In the genomic region with DNA sequence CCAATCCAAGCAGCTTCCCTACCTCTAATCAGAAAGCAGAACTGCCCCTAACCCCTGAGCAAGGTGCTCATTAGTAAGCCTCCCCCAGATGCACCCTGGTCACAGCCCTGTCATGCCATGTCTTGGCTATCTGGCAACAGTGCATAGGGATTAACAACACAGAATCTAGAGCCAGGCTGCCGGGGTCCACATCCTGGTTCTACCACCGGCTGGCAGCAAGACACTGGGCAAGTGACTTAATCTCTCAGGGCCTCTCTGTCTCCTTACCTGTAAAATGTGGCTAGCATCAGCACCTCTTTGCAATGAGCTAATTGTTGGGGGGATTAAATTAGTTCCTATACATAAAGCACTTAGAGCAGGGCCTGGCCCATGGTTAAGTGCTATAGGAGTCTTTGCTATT, we compare ENCODE assay signal across 21 cellular contexts.
DNase-seq lines count a peak whose midpoint lies in the region; ATAC-seq and TF ChIP-seq lines count a peak whose summit lies in the region.
"Had no signal": no experiment of that assay in that cellular context is flagged by ENCODE, and none has a peak within 500 bp of the region (broad histone marks: within the 10 kb centered on the region; RNA-seq: fewer than 3 reads in every experiment).

No MANE protein-coding gene starts in this region.

- no peaks in the 10 kb centered on the region for H3K36me3 ChIP-seq in CD4-positive, CD25-positive, alpha-beta regulatory T cell (ENCODE audit: control insufficient read depth, insufficient read depth, low read length)
- no peaks in the 10 kb centered on the region for H3K36me3 ChIP-seq in WERI-Rb-1

- no peak for ATAC-seq in activated CD4-positive, alpha-beta T cell treated with anti-CD3 and anti-CD28 coated beads for 36 hours
- ATAC-seq in CD4-positive, CD25-positive, alpha-beta regulatory T cell (ENCODE audit: low read depth in 2 of 2): no peak
- ATAC-seq: A549, Right ventricle myocardium inferior had no signal

- no peak for DNase-seq in activated CD4-positive, alpha-beta T cell treated with anti-CD3 and anti-CD28 coated beads for 36 hours
- DNase-seq in activated CD4-positive, alpha-beta T cell treated with anti-CD3 and anti-CD28 coated beads, Interleukin-2, amount 50 U/mL, for 48 hours: no peak
- no peak for DNase-seq in CD4-positive, CD25-positive, alpha-beta regulatory T cell
- DNase-seq in WERI-Rb-1 (peak; percentile 51), endothelial cell (ENCODE audit: low spot score) (no peak), mucosa of gallbladder (ENCODE audit: low spot score) (no peak), mesothelial cell of epicardium (ENCODE audit: low spot score in 2 of 2, unreplicated experiment in 2 of 2) (no peak)
- DNase-seq in stimulated activated CD4-positive, alpha-beta T cell treated with anti-CD3 and anti-CD28 coated beads, Interleukin-2, amount 100 ng/mL, for 24 hours: no peak
- DNase-seq: DMS79; foreskin melanocyte; hypothalamus; Karpas-422; NCI-H1092; NCI-H2081 treated with DMSO at 0.1 percent for 48 hours; NCI-H510A; posterior cingulate gyrus; stimulated activated CD4-positive, alpha-beta T cell treated with anti-CD3 and anti-CD28 coated beads, Interleukin-1b, Interleukin-23, amount 100 ng/mL, for 48 hours had no signal

- peak overlapping the region; percentile 82 for H3K27ac Mint-ChIP-seq in activated CD4-positive, alpha-beta T cell treated with anti-CD3 and anti-CD28 coated beads for 36 hours
- peak overlapping the region; percentile 91 to 97 (median 96) for H3K27ac Mint-ChIP-seq in CD4-positive, CD25-positive, alpha-beta regulatory T cell
- H3K27ac Mint-ChIP-seq in endothelial cell (ENCODE audit: unreplicated experiment) (peak overlapping the region; percentile 70), mesothelial cell of epicardium (no peak overlapping the region)
- H3K27ac Mint-ChIP-seq: nephron had no signal

- CTCF ChIA-PET in activated CD4-positive, alpha-beta T cell treated with anti-CD3 and anti-CD28 coated beads for 36 hours (lab: Charles Lee): interaction anchor here (4.1 to 4.8 kb wide), 2 partner anchors 12 kb away, joined by 29 to 43 read pairs; no protein-coding TSS in a partner anchor

- H3K27ac ChIP-seq in CD4-positive, CD25-positive, alpha-beta regulatory T cell (ENCODE audit: insufficient read depth, low read length, poor library complexity, severe bottlenecking): peak overlapping the region; percentile 47
- no peak overlapping the region for H3K27ac ChIP-seq in WERI-Rb-1
- H3K27ac ChIP-seq: A549, VCaP had no signal

- no peak overlapping the region for H3K4me3 Mint-ChIP-seq in activated CD4-positive, alpha-beta T cell treated with anti-CD3 and anti-CD28 coated beads for 36 hours
- H3K4me3 Mint-ChIP-seq in CD4-positive, CD25-positive, alpha-beta regulatory T cell: peak overlapping the region in 3 of 4 donors; percentile 12 to 83 (median 69)
- no peak overlapping the region for H3K4me3 Mint-ChIP-seq in endothelial cell (ENCODE audit: unreplicated experiment)
- H3K4me3 Mint-ChIP-seq in mesothelial cell of epicardium: no peak overlapping the region
- H3K4me3 Mint-ChIP-seq: nephron had no signal

- H3K9me3 ChIP-seq in CD4-positive, CD25-positive, alpha-beta regulatory T cell (ENCODE audit: control insufficient read depth in 2 of 2, low read length in 2 of 2): no peaks in the 10 kb centered on the region
- H3K9me3 ChIP-seq in WERI-Rb-1 (ENCODE audit: severe bottlenecking): no peaks in the 10 kb centered on the region
- H3K9me3 ChIP-seq: A549 had no signal

- POLR2A ChIA-PET in activated CD4-positive, alpha-beta T cell treated with anti-CD3 and anti-CD28 coated beads for 36 hours (lab: Charles Lee): no interaction called here

- H3K9me3 Mint-ChIP-seq in activated CD4-positive, alpha-beta T cell treated with anti-CD3 and anti-CD28 coated beads for 36 hours (ENCODE audit: low read depth): no peaks in the 10 kb centered on the region
- no peaks in the 10 kb centered on the region for H3K9me3 Mint-ChIP-seq in CD4-positive, CD25-positive, alpha-beta regulatory T cell
- H3K9me3 Mint-ChIP-seq in endothelial cell (ENCODE audit: unreplicated experiment): no peaks in the 10 kb centered on the region
- H3K9me3 Mint-ChIP-seq in mesothelial cell of epicardium: no peaks in the 10 kb centered on the region
- H3K9me3 Mint-ChIP-seq: nephron had no signal

- no peaks in the 10 kb centered on the region for H3K36me3 Mint-ChIP-seq in activated CD4-positive, alpha-beta T cell treated with anti-CD3 and anti-CD28 coated beads for 36 hours (ENCODE audit: low read depth)
- H3K36me3 Mint-ChIP-seq in CD4-positive, CD25-positive, alpha-beta regulatory T cell: no peaks in the 10 kb centered on the region
- peaks cover 27% of the 10 kb centered on the region for H3K36me3 Mint-ChIP-seq in endothelial cell (ENCODE audit: low read depth, unreplicated experiment)
- no peaks in the 10 kb centered on the region for H3K36me3 Mint-ChIP-seq in mesothelial cell of epicardium

- peak; percentile 21; the same call in 1 of the 2 replicates for TF ChIP-seq CTCF in WERI-Rb-1 (IDR thresholded peaks at IDR 0.05; ENCODE audit: low read depth, low read length)
- TF ChIP-seq CTCF in endothelial cell (IDR thresholded peaks at IDR 0.05; ENCODE audit: unreplicated experiment): no peak
- no peak for TF ChIP-seq CTCF in mesothelial cell of epicardium (IDR thresholded peaks at IDR 0.05; ENCODE audit: unreplicated experiment)

- peaks cover 27% of the 10 kb centered on the region for H3K4me1 ChIP-seq in CD4-positive, CD25-positive, alpha-beta regulatory T cell (ENCODE audit: control insufficient read depth, insufficient read depth, low read length, poor library complexity, severe bottlenecking)
- H3K4me1 ChIP-seq: A549 had no signal

- no peak overlapping the region for H3K4me3 ChIP-seq in CD4-positive, CD25-positive, alpha-beta regulatory T cell (ENCODE audit: low read depth, low read length)
- no peak overlapping the region for H3K4me3 ChIP-seq in WERI-Rb-1 (ENCODE audit: low read depth, low read length)
- H3K4me3 ChIP-seq: A549 had no signal

- peaks cover 28% of the 10 kb centered on the region for H3K4me1 Mint-ChIP-seq in activated CD4-positive, alpha-beta T cell treated with anti-CD3 and anti-CD28 coated beads for 36 hours
- H3K4me1 Mint-ChIP-seq in CD4-positive, CD25-positive, alpha-beta regulatory T cell: peaks cover 27 to 51% (median 30%) of the 10 kb centered on the region in 4 donors
- H3K4me1 Mint-ChIP-seq in endothelial cell (ENCODE audit: unreplicated experiment): peaks cover 35% of the 10 kb centered on the region
- peaks cover 3% of the 10 kb centered on the region for H3K4me1 Mint-ChIP-seq in mesothelial cell of epicardium

- no peaks in the 10 kb centered on the region for H3K27me3 ChIP-seq in CD4-positive, CD25-positive, alpha-beta regulatory T cell (ENCODE audit: control insufficient read depth, insufficient read depth, low read length)
- H3K27me3 ChIP-seq in WERI-Rb-1 (ENCODE audit: insufficient read depth, low read depth, severe bottlenecking): no peaks in the 10 kb centered on the region

- intact Hi-C loops in activated CD4-positive, alpha-beta T cell treated with anti-CD3 and anti-CD28 coated beads for 36 hours (cut with DNase I, micrococcal nuclease): no loop called here

- no peaks in the 10 kb centered on the region for H3K27me3 Mint-ChIP-seq in activated CD4-positive, alpha-beta T cell treated with anti-CD3 and anti-CD28 coated beads for 36 hours
- H3K27me3 Mint-ChIP-seq in CD4-positive, CD25-positive, alpha-beta regulatory T cell: peaks cover 4% of the 10 kb centered on the region
- H3K27me3 Mint-ChIP-seq in endothelial cell (ENCODE audit: unreplicated experiment): peaks cover 11% of the 10 kb centered on the region
- H3K27me3 Mint-ChIP-seq in mesothelial cell of epicardium (ENCODE audit: low read depth): peaks cover 12% of the 10 kb centered on the region

Comparison
In these comparisons a context has a peak if more than half of its experiments do, and no peak if none do; other contexts are left out.
1. H3K4me3 Mint-ChIP-seq: peak in CD4-positive, CD25-positive, alpha-beta regulatory T cell (3 of 4); none in activated CD4-positive, alpha-beta T cell treated with anti-CD3 and anti-CD28 coated beads for 36 hours (single experiment), endothelial cell (single experiment) and mesothelial cell of epicardium (single experiment).